ENCODE assay signal across 11 cellular contexts in the genomic region with DNA sequence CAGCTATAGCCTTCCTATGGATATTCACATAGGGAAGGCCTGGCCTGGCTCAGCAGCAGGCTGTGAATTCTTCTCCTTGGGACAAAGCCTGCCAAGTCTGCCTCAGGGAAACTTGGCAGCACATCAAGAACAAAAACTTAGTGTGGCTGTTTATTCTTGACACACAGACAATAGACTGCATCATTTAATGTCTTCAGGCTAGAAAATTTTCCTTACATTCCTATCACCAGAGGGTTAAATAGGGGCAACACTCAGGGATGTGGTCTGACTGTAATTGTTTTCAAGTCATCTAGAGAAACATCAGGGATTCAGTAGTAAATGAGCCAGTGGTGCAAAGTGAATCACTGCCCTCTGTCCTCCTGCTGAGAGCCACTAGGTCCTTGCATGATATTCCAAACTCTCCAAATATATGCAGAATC.
DNase-seq lines count a peak whose midpoint lies in the region; ATAC-seq, FAIRE-seq and TF ChIP-seq lines count a peak whose summit lies in the region.
"Had no signal": no experiment of that assay in that cellular context is flagged by ENCODE, and none has a peak within 500 bp of the region (broad histone marks: within the 10 kb centered on the region; RNA-seq: fewer than 3 reads in every experiment).

No MANE protein-coding gene starts in this region.

- H3K9me3 Mint-ChIP-seq in activated CD4-positive, alpha-beta memory T cell treated with anti-CD3 and anti-CD28 coated beads, Interleukin-2, amount 10 ng/mL, durations not matched to agents 7 days and 5 days: peaks cover 17% of the 10 kb centered on the region
- no peaks in the 10 kb centered on the region for H3K9me3 Mint-ChIP-seq in activated CD4-positive, alpha-beta T cell treated with anti-CD3 and anti-CD28 coated beads, Interleukin-2, amount 10 ng/mL, durations not matched to agents 24 days and 14 days
- H3K9me3 Mint-ChIP-seq: stimulated activated memory B cell treated with anti-CD40 and anti-IgM and Interleukin-4, amounts not matched to agents 10 μg/mL and 1 μg/mL and 100 μg/mL, for 72 hours had no signal

- no peak for TF ChIP-seq RAD21 in Ishikawa (IDR thresholded peaks at IDR 0.05; ENCODE audit: low read depth)

- intact Hi-C loops in activated CD4-positive, alpha-beta T cell treated with anti-CD3 and anti-CD28 coated beads, Interleukin-2, amount 10 ng/mL, durations not matched to agents 24 days and 14 days (cut with micrococcal nuclease): no loop called here

- no peaks in the 10 kb centered on the region for H3K4me1 Mint-ChIP-seq in activated CD4-positive, alpha-beta memory T cell treated with anti-CD3 and anti-CD28 coated beads, Interleukin-2, amount 10 ng/mL, durations not matched to agents 7 days and 5 days
- H3K4me1 Mint-ChIP-seq in activated CD4-positive, alpha-beta T cell treated with anti-CD3 and anti-CD28 coated beads, Interleukin-2, amount 10 ng/mL, durations not matched to agents 24 days and 14 days: no peaks in the 10 kb centered on the region
- H3K4me1 Mint-ChIP-seq: stimulated activated memory B cell treated with anti-CD40 and anti-IgM and Interleukin-4, amounts not matched to agents 10 μg/mL and 1 μg/mL and 100 μg/mL, for 72 hours had no signal

- H3K27ac Mint-ChIP-seq in activated CD4-positive, alpha-beta memory T cell treated with anti-CD3 and anti-CD28 coated beads, Interleukin-2, amount 10 ng/mL, durations not matched to agents 7 days and 5 days: no peak overlapping the region
- no peak overlapping the region for H3K27ac Mint-ChIP-seq in activated CD4-positive, alpha-beta T cell treated with anti-CD3 and anti-CD28 coated beads, Interleukin-2, amount 10 ng/mL, durations not matched to agents 24 days and 14 days
- H3K27ac Mint-ChIP-seq: immature natural killer cell; stimulated activated memory B cell treated with anti-CD40 and anti-IgM and Interleukin-4, amounts not matched to agents 10 μg/mL and 1 μg/mL and 100 μg/mL, for 72 hours had no signal

- FAIRE-seq in urothelium cell line (lab: Jason Lieb, UNC): peak; percentile 63

- peak; percentile 21; the same call in 1 of the 2 replicates for TF ChIP-seq EP300 in Ishikawa (IDR thresholded peaks at IDR 0.05; ENCODE audit: borderline replicate concordance)

- H3K27me3 Mint-ChIP-seq in activated CD4-positive, alpha-beta memory T cell treated with anti-CD3 and anti-CD28 coated beads, Interleukin-2, amount 10 ng/mL, durations not matched to agents 7 days and 5 days: no peaks in the 10 kb centered on the region
- H3K27me3 Mint-ChIP-seq in activated CD4-positive, alpha-beta T cell treated with anti-CD3 and anti-CD28 coated beads, Interleukin-2, amount 10 ng/mL, durations not matched to agents 24 days and 14 days: no peaks in the 10 kb centered on the region
- H3K27me3 Mint-ChIP-seq: stimulated activated memory B cell treated with anti-CD40 and anti-IgM and Interleukin-4, amounts not matched to agents 10 μg/mL and 1 μg/mL and 100 μg/mL, for 72 hours had no signal

- TF ChIP-seq CTCF in coronary artery (IDR thresholded peaks at IDR 0.05): no peak

- no peak for DNase-seq in coronary artery (ENCODE audit: low spot score)
- DNase-seq in medulla oblongata (ENCODE audit: extremely low spot score): peak; percentile 69
- DNase-seq in urothelium cell line (ENCODE audit: low spot score): peak; percentile 69
- no peak for DNase-seq in KG1 (lab: John Stamatoyannopoulos, UW)
- DNase-seq in activated CD4-positive, alpha-beta memory T cell treated with anti-CD3 and anti-CD28 coated beads, Interleukin-2, amount 10 ng/mL, durations not matched to agents 7 days and 5 days: no peak
- no peak for DNase-seq in activated CD4-positive, alpha-beta T cell treated with anti-CD3 and anti-CD28 coated beads, Interleukin-2, amount 10 ng/mL, durations not matched to agents 24 days and 14 days
- DNase-seq: immature natural killer cell, NCI-H2029 treated with DMSO at 0.1 percent for 48 hours had no signal

- ATAC-seq in GM19395 (IDR thresholded peaks at IDR 0.05; ENCODE audit: unreplicated experiment): no peak
- ATAC-seq: stimulated activated memory B cell treated with anti-CD40 and anti-IgM and Interleukin-4, amounts not matched to agents 10 μg/mL and 1 μg/mL and 100 μg/mL, for 72 hours had no signal

- CTCF ChIA-PET in activated CD4-positive, alpha-beta memory T cell treated with anti-CD3 and anti-CD28 coated beads, Interleukin-2, amount 10 ng/mL, durations not matched to agents 7 days and 5 days (lab: Charles Lee): no interaction called here

- peak overlapping the region; percentile 45 to 56 for H3K27ac ChIP-seq in coronary artery

- H3K4me3 Mint-ChIP-seq in activated CD4-positive, alpha-beta memory T cell treated with anti-CD3 and anti-CD28 coated beads, Interleukin-2, amount 10 ng/mL, durations not matched to agents 7 days and 5 days: no peak overlapping the region
- H3K4me3 Mint-ChIP-seq in activated CD4-positive, alpha-beta T cell treated with anti-CD3 and anti-CD28 coated beads, Interleukin-2, amount 10 ng/mL, durations not matched to agents 24 days and 14 days: no peak overlapping the region
- H3K4me3 Mint-ChIP-seq: immature natural killer cell; stimulated activated memory B cell treated with anti-CD40 and anti-IgM and Interleukin-4, amounts not matched to agents 10 μg/mL and 1 μg/mL and 100 μg/mL, for 72 hours had no signal

- no peaks in the 10 kb centered on the region for H3K36me3 Mint-ChIP-seq in activated CD4-positive, alpha-beta memory T cell treated with anti-CD3 and anti-CD28 coated beads, Interleukin-2, amount 10 ng/mL, durations not matched to agents 7 days and 5 days (ENCODE audit: low read depth)
- H3K36me3 Mint-ChIP-seq in activated CD4-positive, alpha-beta T cell treated with anti-CD3 and anti-CD28 coated beads, Interleukin-2, amount 10 ng/mL, durations not matched to agents 24 days and 14 days (ENCODE audit: low read depth): no peaks in the 10 kb centered on the region
- H3K36me3 Mint-ChIP-seq: stimulated activated memory B cell treated with anti-CD40 and anti-IgM and Interleukin-4, amounts not matched to agents 10 μg/mL and 1 μg/mL and 100 μg/mL, for 72 hours had no signal

- POLR2A ChIA-PET in activated CD4-positive, alpha-beta memory T cell treated with anti-CD3 and anti-CD28 coated beads, Interleukin-2, amount 10 ng/mL, durations not matched to agents 7 days and 5 days (lab: Charles Lee): no interaction called here

- no peak overlapping the region for H3K4me3 ChIP-seq in coronary artery

TF ChIP-seq in Ishikawa, 13 proteins besides CTCF, POLR2A, EP300 and RAD21:
- TF ChIP-seq TCF12 (IDR thresholded peaks at IDR 0.05; ENCODE audit: low read depth): 0 out of 2 replicates have a peak, but pooled peaks have one; percentile 10
- no peak for TF ChIP-seq CREB1 (IDR thresholded peaks at IDR 0.05; ENCODE audit: low read depth)
- TF ChIP-seq REST (IDR thresholded peaks at IDR 0.05; ENCODE audit: low read depth): no peak
- TF ChIP-seq, protein P1, sequence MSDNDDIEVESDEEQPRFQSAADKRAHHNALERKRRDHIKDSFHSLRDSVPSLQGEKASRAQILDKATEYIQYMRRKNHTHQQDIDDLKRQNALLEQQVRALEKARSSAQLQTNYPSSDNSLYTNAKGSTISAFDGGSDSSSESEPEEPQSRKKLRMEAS (IDR thresholded peaks at IDR 0.05): no peak
- TF ChIP-seq USF1 (IDR thresholded peaks at IDR 0.05): no peak
- TF ChIP-seq ZBTB7A (IDR thresholded peaks at IDR 0.05; ENCODE audit: low read depth): no peak
- peak; percentile 80 for TF ChIP-seq NFIC (IDR thresholded peaks at IDR 0.05)
- TF ChIP-seq CEBPB (IDR thresholded peaks at IDR 0.05): no peak
- TF ChIP-seq TAF1 (IDR thresholded peaks at IDR 0.05; ENCODE audit: low read depth): no peak

Comparison
In these comparisons a context has a peak if more than half of its experiments do, and no peak if none do; other contexts are left out.
1. DNase-seq: peak in medulla oblongata (single experiment) and urothelium cell line (single experiment); none in coronary artery (single experiment), KG1 (single experiment), activated CD4-positive, alpha-beta memory T cell treated with anti-CD3 and anti-CD28 coated beads, Interleukin-2, amount 10 ng/mL, durations not matched to agents 7 days and 5 days (single experiment) and activated CD4-positive, alpha-beta T cell treated with anti-CD3 and anti-CD28 coated beads, Interleukin-2, amount 10 ng/mL, durations not matched to agents 24 days and 14 days (single experiment).